1 cellular context compared by ENCODE assay signal in the genomic region with DNA sequence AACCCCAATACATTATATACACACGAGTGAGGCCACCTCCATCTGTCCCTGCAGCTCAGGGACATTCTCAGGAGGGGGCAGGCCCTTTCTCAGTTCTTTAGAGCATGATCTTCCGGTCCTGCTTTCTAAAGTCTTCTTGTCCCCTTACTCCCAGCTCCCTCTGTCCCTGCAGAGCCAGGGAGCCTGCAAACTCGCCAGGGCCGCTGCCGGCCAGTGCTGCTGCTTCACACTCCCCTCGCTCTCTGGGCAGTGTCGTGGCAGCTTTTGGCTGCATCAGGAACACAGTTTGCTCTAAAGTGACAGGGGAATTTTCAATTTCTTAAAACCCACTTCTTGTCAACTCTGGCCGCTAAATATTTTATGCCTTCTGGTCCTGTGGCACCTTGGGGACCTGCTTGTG.
TF ChIP-seq lines count a peak whose summit lies in the region.

No MANE protein-coding gene starts in this region.

TF ChIP-seq in HepG2, 621 proteins besides CTCF, POLR2A, EP300 and RAD21:
- TF ChIP-seq DPF2 (CRISPR knock-in tag; IDR thresholded peaks at IDR 0.05; ENCODE audit: borderline replicate concordance, low read depth) (no peak), BCL6 (CRISPR knock-in tag; IDR thresholded peaks at IDR 0.05) (no peak), PAWR (CRISPR knock-in tag; IDR thresholded peaks at IDR 0.05; ENCODE audit: borderline replicate concordance) (no peak), ZNF790 (CRISPR knock-in tag; IDR thresholded peaks at IDR 0.05; ENCODE audit: borderline replicate concordance) (no peak), HIVEP1 (CRISPR knock-in tag; IDR thresholded peaks at IDR 0.05) (no peak), ZNF615 (CRISPR knock-in tag; IDR thresholded peaks at IDR 0.05; ENCODE audit: borderline replicate concordance) (no peak), ZNF879 (CRISPR knock-in tag; IDR thresholded peaks at IDR 0.05) (no peak), ZNF432 (CRISPR knock-in tag; IDR thresholded peaks at IDR 0.05; ENCODE audit: borderline replicate concordance) (no peak), ZBTB7B (CRISPR knock-in tag; IDR thresholded peaks at IDR 0.05) (no peak)
- TF ChIP-seq, protein P1, sequence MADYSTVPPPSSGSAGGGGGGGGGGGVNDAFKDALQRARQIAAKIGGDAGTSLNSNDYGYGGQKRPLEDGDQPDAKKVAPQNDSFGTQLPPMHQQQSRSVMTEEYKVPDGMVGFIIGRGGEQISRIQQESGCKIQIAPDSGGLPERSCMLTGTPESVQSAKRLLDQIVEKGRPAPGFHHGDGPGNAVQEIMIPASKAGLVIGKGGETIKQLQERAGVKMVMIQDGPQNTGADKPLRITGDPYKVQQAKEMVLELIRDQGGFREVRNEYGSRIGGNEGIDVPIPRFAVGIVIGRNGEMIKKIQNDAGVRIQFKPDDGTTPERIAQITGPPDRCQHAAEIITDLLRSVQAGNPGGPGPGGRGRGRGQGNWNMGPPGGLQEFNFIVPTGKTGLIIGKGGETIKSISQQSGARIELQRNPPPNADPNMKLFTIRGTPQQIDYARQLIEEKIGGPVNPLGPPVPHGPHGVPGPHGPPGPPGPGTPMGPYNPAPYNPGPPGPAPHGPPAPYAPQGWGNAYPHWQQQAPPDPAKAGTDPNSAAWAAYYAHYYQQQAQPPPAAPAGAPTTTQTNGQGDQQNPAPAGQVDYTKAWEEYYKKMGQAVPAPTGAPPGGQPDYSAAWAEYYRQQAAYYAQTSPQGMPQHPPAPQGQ (CRISPR knock-in tag; IDR thresholded peaks at IDR 0.05; ENCODE audit: borderline replicate concordance): no peak
